In genomic region chr2:77099961-77100360, GRCh38 we compare ENCODE assay signal across 1 cellular context.
TF ChIP-seq lines count a peak whose summit lies in the region.

No MANE protein-coding gene starts in this region.

TF ChIP-seq in GM23338, 12 proteins besides CTCF, POLR2A, EP300 and RAD21 (continued from another document):
- no peak for TF ChIP-seq ZNF462 (CRISPR knock-in tag; IDR thresholded peaks at IDR 0.05)
- TF ChIP-seq NANOG (IDR thresholded peaks at IDR 0.05; ENCODE audit: borderline replicate concordance) = no peak
- TF ChIP-seq ZNF331 (CRISPR knock-in tag; IDR thresholded peaks at IDR 0.05; ENCODE audit: low read depth) = no peak
- TF ChIP-seq EZH2 (IDR thresholded peaks at IDR 0.05; ENCODE audit: low read depth, unreplicated experiment) = no peak
- TF ChIP-seq EZH2phosphoT487 (IDR thresholded peaks at IDR 0.05; ENCODE audit: unreplicated experiment) = no peak
- TF ChIP-seq JUNB (IDR thresholded peaks at IDR 0.05; ENCODE audit: unreplicated experiment) = no peak
- no peak for TF ChIP-seq POLR2AphosphoS5 (IDR thresholded peaks at IDR 0.05; ENCODE audit: low read depth)
- TF ChIP-seq STAT1 (IDR thresholded peaks at IDR 0.05; ENCODE audit: unreplicated experiment) = no peak
